ENCODE assay signal across 10 cellular contexts in genomic region chr5:150138551-150139265, GRCh38. TPM values are rescaled to one million over a fixed set of nuclear protein-coding genes. Genes with fewer than 3 reads are reported as not detected.
DNase-seq lines count a peak whose midpoint lies in the region; ATAC-seq lines count a peak whose summit lies in the region.
"Had no signal": no experiment of that assay in that cellular context is flagged by ENCODE, and none has a peak within 500 bp of the region (broad histone marks: within the 10 kb centered on the region; RNA-seq: fewer than 3 reads in every experiment).

No MANE protein-coding gene starts in this region.

- H3K27ac Mint-ChIP-seq in T-cell, result no peak overlapping the region

- no peaks in the 10 kb centered on the region for H3K27me3 Mint-ChIP-seq in T-cell

- POLR2A ChIA-PET in T-cell (lab: Charles Lee), result no interaction called here

- H3K36me3 Mint-ChIP-seq in T-cell, result no peaks in the 10 kb centered on the region

- no peaks in the 10 kb centered on the region for H3K9me3 Mint-ChIP-seq in T-cell

- CTCF ChIA-PET in T-cell (lab: Charles Lee), result no interaction called here

- no peaks in the 10 kb centered on the region for H3K4me1 Mint-ChIP-seq in T-cell

- peak overlapping the region; percentile 82 for H3K27ac ChIP-seq in caudate nucleus (ENCODE audit: low read depth, low read length)

- peak; percentile 88 for DNase-seq in HCEC 1CT
- DNase-seq in caudate nucleus (lab: John Stamatoyannopoulos, UW), result peak in 37 of 61 donors; percentile 14 to 80 (median 44)
- DNase-seq in kidney tubule cell (ENCODE audit: low spot score), result peak; percentile 40
- peak; percentile 90 for DNase-seq in smooth muscle cell of the brain vasculature (ENCODE audit: low read depth, low spot score)
- DNase-seq in NAMALWA (ENCODE audit: low spot score), result no peak
- DNase-seq in T-cell, result no peak
- no peak for DNase-seq in NK-92 treated with Interleukin-12 subunit alpha and Interleukin-12 subunit beta, amount 100 ng/mL, for 24 hours (lab: John Stamatoyannopoulos, UW)
- DNase-seq: activated gamma-delta T cell, MV-4-11 had no signal

- ATAC-seq in T-cell (replicated peaks in 1 of 4) (no peak), GM19452 (IDR thresholded peaks at IDR 0.05; ENCODE audit: unreplicated experiment) (no peak)

- no peak overlapping the region for H3K4me3 Mint-ChIP-seq in T-cell

RNA-seq across cellular contexts. Expression of gene PDGFRB, which starts 16.9 kb away (rescaled TPM):
- total RNA-seq in T-cell, result 1 to 10 TPM in 3 of 5 donors, under 1 TPM in 2; 0.32 to 3.6 (median 1.6) TPM

RNA-seq across cellular contexts. Expression of gene CDX1, which starts 27.9 kb away (rescaled TPM):
- total RNA-seq in T-cell, result under 1 TPM in 1 of 5 donors, not detected in 4; 0.23 TPM

RNA-seq across cellular contexts. Expression of gene SLC6A7, which starts 51.2 kb away (rescaled TPM):
- total RNA-seq in T-cell, result not detected

RNA-seq across cellular contexts. Expression of gene CSF1R, which starts 52.4 kb away (rescaled TPM):
- total RNA-seq in T-cell, result under 1 TPM in 4 of 5 donors, not detected in 1; 0.36 to 0.95 (median 0.58) TPM

Comparison
In these comparisons a context has a peak if more than half of its experiments do, and no peak if none do; other contexts are left out.
1. DNase-seq: peak in HCEC 1CT (single experiment), caudate nucleus (37 of 61), kidney tubule cell (single experiment) and smooth muscle cell of the brain vasculature (single experiment); none in NAMALWA (single experiment), T-cell (0 of 34) and NK-92 treated with Interleukin-12 subunit alpha and Interleukin-12 subunit beta, amount 100 ng/mL, for 24 hours (single experiment).